26 cellular contexts compared by ENCODE assay signal in the genomic region with DNA sequence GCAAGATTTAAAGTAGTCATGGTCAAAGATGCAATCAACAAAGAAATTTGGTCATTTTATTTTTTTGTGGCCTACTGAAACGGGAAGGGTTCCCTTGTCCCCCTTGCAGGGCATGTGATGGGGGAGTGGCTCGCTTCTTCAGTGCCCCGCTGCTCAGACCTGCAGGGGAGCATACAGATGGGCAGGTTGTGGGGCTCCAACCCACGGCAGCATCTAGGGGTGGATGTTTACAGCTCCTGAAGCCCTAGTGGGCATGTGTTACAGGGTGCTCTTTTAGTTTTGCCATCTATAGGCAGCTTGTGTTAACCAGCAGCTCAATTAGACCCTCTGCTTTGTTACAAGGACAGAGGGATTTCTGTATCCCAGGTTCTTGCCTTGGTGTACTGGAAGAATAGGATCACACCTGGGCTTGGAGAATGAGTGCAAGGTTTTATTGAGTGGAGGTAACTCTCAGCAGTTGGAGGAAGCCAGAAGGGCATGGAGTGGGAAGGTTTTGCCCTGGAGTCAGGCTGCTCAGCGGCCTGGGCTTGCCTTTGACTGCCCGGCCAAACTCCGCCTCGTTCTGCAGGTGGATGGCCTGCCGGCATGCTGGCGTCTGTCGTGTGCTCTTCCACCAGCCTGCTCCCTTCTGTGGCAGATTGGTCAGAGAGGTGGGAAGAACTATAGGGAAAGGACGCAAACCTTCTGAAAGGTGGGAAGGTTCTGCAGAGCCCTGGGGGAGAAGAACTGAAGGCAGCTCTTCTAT. TPM values are rescaled to one million over a fixed set of nuclear protein-coding genes. Genes with fewer than 3 reads are reported as not detected.
DNase-seq lines count a peak whose midpoint lies in the region; ATAC-seq, FAIRE-seq and TF ChIP-seq lines count a peak whose summit lies in the region.
"Had no signal": no experiment of that assay in that cellular context is flagged by ENCODE, and none has a peak within 500 bp of the region (broad histone marks: within the 10 kb centered on the region; RNA-seq: fewer than 3 reads in every experiment).

No MANE protein-coding gene starts in this region.

- H3K4ac ChIP-seq in H1 (replicated peaks; ENCODE audit: insufficient read length, low read depth, low read length) (no peak overlapping the region), H9 (ENCODE audit: low read depth, low read length) (no peak overlapping the region)

- H2BK20ac ChIP-seq in H1 (ENCODE audit: low read length) (no peak overlapping the region), H9 (ENCODE audit: low read depth, low read length, poor library complexity, severe bottlenecking) (no peak overlapping the region)

- peaks cover 14 to 16% of the 10 kb centered on the region in 2 experiments for H3K4me1 Mint-ChIP-seq in H9
- H3K4me1 Mint-ChIP-seq: CD4-positive, alpha-beta memory T cell had no signal

- H3T11ph ChIP-seq in H9 (ENCODE audit: low read length) = no peak overlapping the region

- peak overlapping the region; percentile 70 for H3K27ac ChIP-seq in RWPE1
- no peak overlapping the region for H3K27ac ChIP-seq in H1 (ENCODE audit: low read depth, low read length)
- no peak overlapping the region for H3K27ac ChIP-seq in spleen
- H3K27ac ChIP-seq in lower lobe of right lung = no peak overlapping the region
- no peak overlapping the region for H3K27ac ChIP-seq in H9 (ENCODE audit: insufficient read length, low read depth, low read length)
- H3K27ac ChIP-seq: body of pancreas, esophagus muscularis mucosa, gastroesophageal sphincter, HL-60 had no signal

- peaks cover 5% of the 10 kb centered on the region in 2 experiments; a peak in 3 of 4 replicates for H3K9me3 ChIP-seq in H1 (ENCODE audit: insufficient read depth in 2 of 2, low read depth in 1 of 2, low read length in 1 of 2)
- H3K9me3 ChIP-seq in spleen = peaks cover 0 to 11% (median 2%) of the 10 kb centered on the region in 8 donors
- H3K9me3 ChIP-seq in lower lobe of right lung = no peaks in the 10 kb centered on the region
- H3K9me3 ChIP-seq in H9 (ENCODE audit: control insufficient read depth, low read depth, low read length) = no peaks in the 10 kb centered on the region
- H3K9me3 ChIP-seq: body of pancreas, esophagus muscularis mucosa, gastroesophageal sphincter, mucosa of descending colon had no signal

- H3K4me3 Mint-ChIP-seq in H9 = no peak overlapping the region
- H3K4me3 Mint-ChIP-seq: activated CD4-positive, alpha-beta memory T cell treated with anti-CD3 and anti-CD28 coated beads for 36 hours; CD4-positive, alpha-beta memory T cell; stimulated activated memory B cell treated with anti-CD40 and anti-IgM and Interleukin-4, amounts not matched to agents 10 μg/mL and 1 μg/mL and 100 μg/mL, for 72 hours had no signal

- H3K27me3 ChIP-seq in H1 (replicated peaks in 1 of 4; ENCODE audit: control insufficient read depth in 3 of 4, extremely low read depth in 1 of 4, insufficient read depth in 3 of 4, low read length in 3 of 4) = no peaks in the 10 kb centered on the region; a peak in 1 of 7 replicates
- H3K27me3 ChIP-seq in spleen (replicated peaks in 1 of 7) = no peaks in the 10 kb centered on the region
- H3K27me3 ChIP-seq in lower lobe of right lung (ENCODE audit: low read depth) = no peaks in the 10 kb centered on the region
- no peaks in the 10 kb centered on the region for H3K27me3 ChIP-seq in H9 (ENCODE audit: insufficient read depth, low read length)
- H3K27me3 ChIP-seq: body of pancreas, esophagus muscularis mucosa, gastroesophageal sphincter had no signal

- TF ChIP-seq RAD21 in H1 (IDR thresholded peaks at IDR 0.05 in 1 of 2, conservative IDR thresholded peaks at IDR 0.05 in 1 of 2; ENCODE audit: low read depth in 2 of 2, low read length in 2 of 2) = no peak

- no peak overlapping the region for H2BK12ac ChIP-seq in H1 (ENCODE audit: low read depth, low read length)
- H2BK12ac ChIP-seq in H9 (ENCODE audit: insufficient read length, low read depth, low read length) = no peak overlapping the region

- TF ChIP-seq POLR2A in H1 (IDR thresholded peaks at IDR 0.05; ENCODE audit: control extremely low read depth in 1 of 2, low read depth in 2 of 2, low read length in 2 of 2) (no peak), spleen (IDR thresholded peaks at IDR 0.05) (no peak)

- H3K36me3 Mint-ChIP-seq in H9 (ENCODE audit: insufficient read depth in 1 of 3, low read depth in 3 of 3) = peaks cover 2 to 18% (median 10%) of the 10 kb centered on the region in 3 experiments; a peak in 4 of 7 replicates
- H3K36me3 Mint-ChIP-seq: CD4-positive, alpha-beta memory T cell; stimulated activated memory B cell treated with anti-CD40 and anti-IgM and Interleukin-4, amounts not matched to agents 10 μg/mL and 1 μg/mL and 100 μg/mL, for 72 hours had no signal

- POLR2A ChIA-PET in RWPE1 (lab: Yijun Ruan, JAX; ENCODE audit: low non-redundant PET) = interaction anchor here (0.5 kb wide), 1 partner anchor 150 kb away, joined by 6 read pairs; a partner anchor contains a TSS
- POLR2A ChIA-PET in H1 (lab: Charles Lee; ENCODE audit: partially characterized antibody) = interaction anchor here (0.6 to 6.1 kb wide), 9 partner anchors 9 to 179 kb away, joined by 3 to 71 read pairs (median 5); a partner anchor contains a TSS

- H3K56ac ChIP-seq in H1 (replicated peaks; ENCODE audit: insufficient read length, low read depth, low read length) (no peak overlapping the region), H9 (ENCODE audit: insufficient read length, low read depth, low read length) (no peak overlapping the region)

- no peak for FAIRE-seq in H1 (lab: Jason Lieb, UNC)
- FAIRE-seq: GM18507, islet of Langerhans had no signal

- H2AK5ac ChIP-seq in H1 (ENCODE audit: low read depth, low read length) (no peak overlapping the region), H9 (ENCODE audit: insufficient read length, low read length) (no peak overlapping the region)

- H3K27ac Mint-ChIP-seq in H9 = no peak overlapping the region
- H3K27ac Mint-ChIP-seq: activated CD4-positive, alpha-beta memory T cell treated with anti-CD3 and anti-CD28 coated beads for 36 hours; CD4-positive, alpha-beta memory T cell; stimulated activated memory B cell treated with anti-CD40 and anti-IgM and Interleukin-4, amounts not matched to agents 10 μg/mL and 1 μg/mL and 100 μg/mL, for 72 hours had no signal

- H2BK120ac ChIP-seq in H1 (replicated peaks; ENCODE audit: low read depth, low read length) (no peak overlapping the region), H9 (ENCODE audit: low read depth, low read length, poor library complexity, severe bottlenecking) (no peak overlapping the region)

- H3K4me2 ChIP-seq in H1 (ENCODE audit: insufficient read depth in 1 of 2, low read depth in 2 of 2, low read length in 2 of 2) = no peak overlapping the region
- no peak overlapping the region for H3K4me2 ChIP-seq in H9 (ENCODE audit: insufficient read depth, insufficient read length, low read length)

- H2AFZ ChIP-seq in H1 (ENCODE audit: low read length) = peak overlapping the region; percentile 73; the same call in 1 of the 2 replicates
- H2AFZ ChIP-seq in H9 (ENCODE audit: low read length) = no peak overlapping the region

- 73% methylated on average over 12 of the region's 12 CpGs; no CpG with 5 or more reads in 1 of the 2 experiments for WGBS in H1 (ENCODE audit: extremely low coverage in 1 of 2, insufficient coverage in 1 of 2, insufficient read length in 1 of 2, insufficient replicate concordance in 2 of 2, low coverage in 1 of 2, low lambda C conversion rate in 2 of 2, missing lambda C conversion rate in 1 of 2), 2 experiments
- WGBS in spleen, 5 donors = 81 to 86% (median 84%) methylated on average over 12 of the region's 12 CpGs
- no CpG with 5 or more reads among the region's 12 CpGs for WGBS in H9 (ENCODE audit: extremely low coverage, insufficient read length, low lambda C conversion rate)

- H3K9me3 Mint-ChIP-seq in H9 = peaks cover 11 to 12% of the 10 kb centered on the region in 2 experiments
- H3K9me3 Mint-ChIP-seq: activated CD4-positive, alpha-beta memory T cell treated with anti-CD3 and anti-CD28 coated beads for 36 hours had no signal

- H3K23me2 ChIP-seq in H1 (ENCODE audit: low read depth, low read length) (no peaks in the 10 kb centered on the region), H9 (ENCODE audit: insufficient read length, low read depth, low read length, poor library complexity, severe bottlenecking) (no peaks in the 10 kb centered on the region)

- no peak overlapping the region for H4K8ac ChIP-seq in H1 (ENCODE audit: extremely low read depth, insufficient read depth, low read length)
- H4K8ac ChIP-seq in H9 (replicated peaks; ENCODE audit: insufficient read length, low read depth, low read length) = no peak overlapping the region

- H4K91ac ChIP-seq in H1 (replicated peaks; ENCODE audit: insufficient read length, low read length) (no peak overlapping the region), H9 (ENCODE audit: insufficient read length, low read depth, low read length) (no peak overlapping the region)

- no peak overlapping the region for H3K23ac ChIP-seq in H1 (ENCODE audit: insufficient read length)
- no peak overlapping the region for H3K23ac ChIP-seq in H9 (ENCODE audit: insufficient read length, low read depth, low read length)

- no peak for ATAC-seq in lower lobe of right lung
- ATAC-seq: body of pancreas; gastroesophageal sphincter; mucosa of descending colon; stimulated activated memory B cell treated with anti-CD40 and anti-IgM and Interleukin-4, amounts not matched to agents 10 μg/mL and 1 μg/mL and 100 μg/mL, for 72 hours had no signal

- intact Hi-C loops in spleen (cut with DNase I; ENCODE audit: low total_unique reads) = no loop called here
- intact Hi-C loops in lower lobe of right lung (cut with DNase I) = no loop called here

- H3K14ac ChIP-seq in H1 (ENCODE audit: insufficient read length) (no peak overlapping the region), H9 (ENCODE audit: insufficient read depth, low read length) (no peak overlapping the region)

- H3K4me3 ChIP-seq in H1 (ENCODE audit: extremely low read depth in 1 of 4, insufficient read depth in 2 of 4, low read depth in 3 of 4, low read length in 4 of 4) (no peak overlapping the region), spleen (no peak overlapping the region), lower lobe of right lung (no peak overlapping the region)
- H3K4me3 ChIP-seq: body of pancreas, esophagus muscularis mucosa, gastroesophageal sphincter, mucosa of descending colon had no signal

- H3K79me1 ChIP-seq in H1 (ENCODE audit: low read depth, low read length) (no peaks in the 10 kb centered on the region), H9 (ENCODE audit: insufficient read depth, low read depth, low read length, poor library complexity, severe bottlenecking) (no peaks in the 10 kb centered on the region)

- H3K9ac ChIP-seq in H1 (replicated peaks in 1 of 4; ENCODE audit: extremely low read depth in 1 of 4, low read depth in 3 of 4, low read length in 3 of 4) = no peak overlapping the region; a peak in 1 of 7 replicates
- no peak overlapping the region for H3K9ac ChIP-seq in H9 (ENCODE audit: extremely low read depth, insufficient read length, low read length)

- CTCF ChIA-PET in RWPE1 (lab: Yijun Ruan, JAX) = interaction anchor here (0.6 to 1.3 kb wide), 6 partner anchors 9 to 182 kb away, joined by 3 to 4 read pairs (median 3); a partner anchor contains a TSS
- CTCF ChIA-PET in H1 (lab: Charles Lee; ENCODE audit: partially characterized antibody) = interaction anchor here (1.0 to 3.2 kb wide), 8 partner anchors 8 to 1282 kb away, joined by 3 to 21 read pairs (median 4); a partner anchor contains a TSS

- peaks cover 0 to 3% (median 1%) of the 10 kb centered on the region in 4 experiments; a peak in 1 of 7 replicates for H3K4me1 ChIP-seq in H1 (replicated peaks in 1 of 4; ENCODE audit: control insufficient read depth in 3 of 4, insufficient read depth in 4 of 4, low read length in 3 of 4)
- peaks cover 0 to 27% (median 13%) of the 10 kb centered on the region in 6 donors for H3K4me1 ChIP-seq in spleen
- no peaks in the 10 kb centered on the region for H3K4me1 ChIP-seq in lower lobe of right lung
- H3K4me1 ChIP-seq in H9 (ENCODE audit: insufficient read depth, low read length) = no peaks in the 10 kb centered on the region
- H3K4me1 ChIP-seq: body of pancreas, esophagus muscularis mucosa, gastroesophageal sphincter had no signal

- H2BK15ac ChIP-seq in H1 (ENCODE audit: low read length) (no peak overlapping the region), H9 (ENCODE audit: low read depth, low read length) (no peak overlapping the region)

- H3K79me2 ChIP-seq in H1 (ENCODE audit: control insufficient read depth in 1 of 2, insufficient read depth in 2 of 2, low read length in 2 of 2) (no peaks in the 10 kb centered on the region), H9 (ENCODE audit: insufficient read depth, low read length) (no peaks in the 10 kb centered on the region)

- TF ChIP-seq CTCF in RWPE1 (conservative IDR thresholded peaks at IDR 0.05; ENCODE audit: low read depth) (no peak), H1 (IDR thresholded peaks at IDR 0.05; ENCODE audit: control extremely low read depth in 1 of 3, insufficient read depth in 1 of 3, low read depth in 1 of 3, low read length in 3 of 3) (no peak), spleen (IDR thresholded peaks at IDR 0.05 in 8 of 11, conservative IDR thresholded peaks at IDR 0.05 in 3 of 11) (no peak), lower lobe of right lung (IDR thresholded peaks at IDR 0.05) (no peak), H9 (conservative IDR thresholded peaks at IDR 0.05) (no peak)

- DNase-seq in RWPE1 (ENCODE audit: low spot score) (no peak), H1 (ENCODE audit: low read depth in 1 of 2, low spot score in 2 of 2) (peak in 1 of 2 experiments; percentile 44), spleen (peak; percentile 52), lower lobe of right lung (no peak), H9 (no peak)
- DNase-seq: activated CD4-positive, alpha-beta memory T cell treated with anti-CD3 and anti-CD28 coated beads for 36 hours; body of pancreas; CD4-positive, alpha-beta memory T cell; effector CD8-positive, alpha-beta T cell; GDM1; H7; mucosa of descending colon; NCI-H1105; NCI-H2029 treated with DMSO at 0.1 percent for 48 hours; NCI-H524 treated with DMSO at 0.1 percent for 48 hours; Right ventricle myocardium superior; stimulated activated CD4-positive, alpha-beta T cell treated with anti-CD3 and anti-CD28 coated beads, Interleukin-2, amount 100 ng/mL, for 24 hours had no signal

- H2BK5ac ChIP-seq in H1 (ENCODE audit: low read depth, low read length) = no peak overlapping the region
- no peak overlapping the region for H2BK5ac ChIP-seq in H9 (ENCODE audit: insufficient read length, low read length)

- TF ChIP-seq EP300 in H1 (IDR thresholded peaks at IDR 0.05; ENCODE audit: borderline replicate concordance in 1 of 2, low read depth in 2 of 2, low read length in 2 of 2) = no peak

- no peaks in the 10 kb centered on the region for H4K20me1 ChIP-seq in H1 (replicated peaks in 1 of 2; ENCODE audit: control insufficient read depth in 1 of 2, insufficient read depth in 2 of 2, low read length in 2 of 2)
- peaks cover 3% of the 10 kb centered on the region for H4K20me1 ChIP-seq in H9 (ENCODE audit: control insufficient read depth, insufficient read depth, insufficient read length)

- H3K36me3 ChIP-seq in H1 (ENCODE audit: control insufficient read depth in 2 of 4, insufficient read depth in 4 of 4, low read length in 3 of 4) (peaks cover 0 to 3% (median 0%) of the 10 kb centered on the region in 4 experiments; a peak in 1 of 8 replicates), spleen (peaks cover 0 to 16% (median 0%) of the 10 kb centered on the region in 6 donors), lower lobe of right lung (peaks cover 6% of the 10 kb centered on the region)

- H3K27me3 Mint-ChIP-seq in H9 (ENCODE audit: low read depth) = peaks cover 1% of the 10 kb centered on the region
- H3K27me3 Mint-ChIP-seq: activated CD4-positive, alpha-beta memory T cell treated with anti-CD3 and anti-CD28 coated beads for 36 hours; CD4-positive, alpha-beta memory T cell; stimulated activated memory B cell treated with anti-CD40 and anti-IgM and Interleukin-4, amounts not matched to agents 10 μg/mL and 1 μg/mL and 100 μg/mL, for 72 hours had no signal

- H3K18ac ChIP-seq in H1 (ENCODE audit: extremely low read depth, low read length) = no peak overlapping the region; the same call in 1 of the 2 replicates
- no peak overlapping the region for H3K18ac ChIP-seq in H9 (ENCODE audit: insufficient read length, low read depth, low read length)

- H4K5ac ChIP-seq in H1 (ENCODE audit: insufficient read length, low read depth, low read length) = no peak overlapping the region
- no peak overlapping the region for H4K5ac ChIP-seq in H9 (ENCODE audit: insufficient read length, low read depth, low read length)

RNA-seq across cellular contexts. Expression of a gene that starts 9.4 kb away (rescaled TPM):
- 1,454 and 1,516 TPM in 2 replicates for total RNA-seq in H1 (2021; fragmentation: NEBNext Ultra II Directional; extraction: Animal tissue kit (Norgen Biotek cat#: 25700))
- polyA plus RNA-seq in H1 (2011; rRNA removed) = 3,329 and 3,697 TPM in 2 replicates
- 2,378 TPM for polyA plus RNA-seq in H1 (2011; cell fraction: cytosol; rRNA removed)
- 2,569 TPM for polyA plus RNA-seq in H1 (2011; cell fraction: nucleus; rRNA removed)
- 1,993 to 2,737 TPM (median 2,451 TPM) in 4 replicates for polyA plus RNA-seq in H1 (2012, experiment 1 of 2)
- polyA plus RNA-seq in H1 (2012, experiment 2 of 2) = 3,069 TPM
- polyA plus RNA-seq in H1 (2013, experiment 1 of 2) = 1,370 TPM
- 1,386 TPM for polyA plus RNA-seq in H1 (2013, experiment 2 of 2)
- polyA minus RNA-seq in H1 (2011; rRNA and poly(A)+ RNA removed) = 842 and 1,024 TPM in 2 replicates
- 714 TPM for polyA minus RNA-seq in H1 (2011; cell fraction: cytosol; rRNA and poly(A)+ RNA removed)
- polyA minus RNA-seq in H1 (2011; cell fraction: nucleus; rRNA and poly(A)+ RNA removed) = 749 TPM
- 100 to 1,000 TPM; 211 to 338 (median 275) TPM for total RNA-seq in spleen
- 100 to 1,000 TPM; 310 to 399 (median 343) TPM for polyA plus RNA-seq in spleen
- total RNA-seq in lower lobe of right lung = 677 TPM
- 1,469 and 1,513 TPM in 2 replicates for total RNA-seq in H9 (2021)

RNA-seq across cellular contexts. Expression of a gene that starts 13.7 kb away (rescaled TPM):
- 131 TPM in 2 replicates for total RNA-seq in H1 (2021; fragmentation: NEBNext Ultra II Directional; extraction: Animal tissue kit (Norgen Biotek cat#: 25700))
- polyA plus RNA-seq in H1 (2011; rRNA removed) (125 and 192 TPM in 2 replicates), spleen (100 to 1,000 TPM; 132 to 257 (median 213) TPM)
- polyA plus RNA-seq in H1 (2011; cell fraction: cytosol; rRNA removed) = 152 TPM
- polyA plus RNA-seq in H1 (2011; cell fraction: nucleus; rRNA removed) = 304 TPM
- 89.8 to 192 TPM (median 174 TPM) in 4 replicates for polyA plus RNA-seq in H1 (2012, experiment 1 of 2)
- polyA plus RNA-seq in H1 (2012, experiment 2 of 2) = 101 TPM
- polyA plus RNA-seq in H1 (2013, experiment 1 of 2) = 72.0 TPM
- 62.7 TPM for polyA plus RNA-seq in H1 (2013, experiment 2 of 2)
- 60.2 and 75.0 TPM in 2 replicates for polyA minus RNA-seq in H1 (2011; rRNA and poly(A)+ RNA removed)
- polyA minus RNA-seq in H1 (2011; cell fraction: cytosol; rRNA and poly(A)+ RNA removed) = 98.5 TPM
- 80.7 TPM for polyA minus RNA-seq in H1 (2011; cell fraction: nucleus; rRNA and poly(A)+ RNA removed)
- total RNA-seq in spleen (100 to 1,000 TPM; 145 to 258 (median 185) TPM), lower lobe of right lung (143 TPM), H9 (2021) (152 and 154 TPM in 2 replicates)

RNA-seq across cellular contexts. Expression of a gene that starts 36.7 kb away (rescaled TPM):
- total RNA-seq in H1 (2021; fragmentation: NEBNext Ultra II Directional; extraction: Animal tissue kit (Norgen Biotek cat#: 25700)) = 8.3 and 8.9 TPM in 2 replicates
- polyA plus RNA-seq in H1 (2011; rRNA removed) (7.2 and 11.0 TPM in 2 replicates), spleen (1 to 10 TPM; 5.4 to 9.2 (median 6.5) TPM)
- polyA plus RNA-seq in H1 (2011; cell fraction: cytosol; rRNA removed) = 6.0 TPM
- 11.8 TPM for polyA plus RNA-seq in H1 (2011; cell fraction: nucleus; rRNA removed)
- polyA plus RNA-seq in H1 (2012, experiment 1 of 2) = 4.1 to 12.0 TPM (median 10.6 TPM) in 4 replicates
- 8.1 TPM for polyA plus RNA-seq in H1 (2012, experiment 2 of 2)
- polyA plus RNA-seq in H1 (2013, experiment 1 of 2) = 4.7 TPM
- polyA plus RNA-seq in H1 (2013, experiment 2 of 2) = 4.5 TPM
- 1.5 and 1.6 TPM in 2 replicates for polyA minus RNA-seq in H1 (2011; rRNA and poly(A)+ RNA removed)
- 2.3 TPM for polyA minus RNA-seq in H1 (2011; cell fraction: cytosol; rRNA and poly(A)+ RNA removed)
- polyA minus RNA-seq in H1 (2011; cell fraction: nucleus; rRNA and poly(A)+ RNA removed) = 6.0 TPM
- total RNA-seq in spleen (1 to 10 TPM; 2.7 to 7.9 (median 5.8) TPM), lower lobe of right lung (8.8 TPM), H9 (2021) (6.5 and 6.8 TPM in 2 replicates)
- polyA plus RNA-seq: neural cell had no signal

RNA-seq across cellular contexts. Expression of a gene that starts 46.5 kb away (rescaled TPM):
- not detected in 2 replicates for total RNA-seq in H1 (2021; fragmentation: NEBNext Ultra II Directional; extraction: Animal tissue kit (Norgen Biotek cat#: 25700))
- 0.09 and 0.17 TPM in 2 replicates for polyA plus RNA-seq in H1 (2011; rRNA removed)
- not detected for polyA plus RNA-seq in H1 (2011; cell fraction: cytosol; rRNA removed)
- polyA plus RNA-seq in H1 (2011; cell fraction: nucleus; rRNA removed) = not detected
- polyA plus RNA-seq in H1 (2012, experiment 1 of 2) = 0.34 to 0.86 TPM (median 0.56 TPM) in 4 replicates
- 0.25 TPM for polyA plus RNA-seq in H1 (2012, experiment 2 of 2)
- polyA plus RNA-seq in H1 (2013, experiment 1 of 2) = 0.10 TPM
- polyA plus RNA-seq in H1 (2013, experiment 2 of 2) = 0.07 TPM
- polyA minus RNA-seq in H1 (2011; rRNA and poly(A)+ RNA removed) = 0.16 TPM in 1 of 2 replicates, not detected in the other
- polyA minus RNA-seq in H1 (2011; cell fraction: cytosol; rRNA and poly(A)+ RNA removed) = not detected
- not detected for polyA minus RNA-seq in H1 (2011; cell fraction: nucleus; rRNA and poly(A)+ RNA removed)
- total RNA-seq in spleen = not detected
- under 1 TPM in 1 of 3 donors, not detected in 2; 0.08 TPM for polyA plus RNA-seq in spleen
- not detected for total RNA-seq in lower lobe of right lung
- not detected in 2 replicates for total RNA-seq in H9 (2021)
- total RNA-seq: activated CD4-positive, alpha-beta memory T cell treated with anti-CD3 and anti-CD28 coated beads for 36 hours; body of pancreas; CD4-positive, alpha-beta memory T cell; chondrocyte; esophagus muscularis mucosa; gastroesophageal sphincter; H7; liver had no signal
- polyA plus RNA-seq: CD4-positive, alpha-beta memory T cell; neural cell had no signal

RNA-seq across cellular contexts. Expression of a gene that starts 57.5 kb away (rescaled TPM):
- not detected in 2 replicates for total RNA-seq in H1 (2021; fragmentation: NEBNext Ultra II Directional; extraction: Animal tissue kit (Norgen Biotek cat#: 25700))
- polyA plus RNA-seq in H1 (2011; rRNA removed) (0.08 and 0.24 TPM in 2 replicates), spleen (1 to 10 TPM; 1.1 to 5.7 (median 1.2) TPM)
- polyA plus RNA-seq in H1 (2011; cell fraction: cytosol; rRNA removed) = 0.09 TPM
- 0.14 TPM for polyA plus RNA-seq in H1 (2011; cell fraction: nucleus; rRNA removed)
- 0.20 TPM in 1 of 4 replicates, not detected in the others for polyA plus RNA-seq in H1 (2012, experiment 1 of 2)
- polyA plus RNA-seq in H1 (2012, experiment 2 of 2) = not detected
- 0.06 TPM for polyA plus RNA-seq in H1 (2013, experiment 1 of 2)
- not detected for polyA plus RNA-seq in H1 (2013, experiment 2 of 2)
- not detected in 2 replicates for polyA minus RNA-seq in H1 (2011; rRNA and poly(A)+ RNA removed)
- not detected for polyA minus RNA-seq in H1 (2011; cell fraction: cytosol; rRNA and poly(A)+ RNA removed)
- not detected for polyA minus RNA-seq in H1 (2011; cell fraction: nucleus; rRNA and poly(A)+ RNA removed)
- total RNA-seq in spleen (1 to 10 TPM in 3 of 7 donors, under 1 TPM in 3, not detected in 1; 0.39 to 2.0 (median 0.98) TPM), lower lobe of right lung (not detected), H9 (2021) (not detected in 2 replicates)
- total RNA-seq: CD4-positive, alpha-beta memory T cell; chondrocyte; esophagus muscularis mucosa; gastroesophageal sphincter; H7; Right ventricle myocardium superior had no signal
- polyA plus RNA-seq: neural cell had no signal
